In genomic region chr17:7306911-7307685, GRCh38 we compare ENCODE assay signal across 8 cellular contexts. TPM values are rescaled to one million over a fixed set of nuclear protein-coding genes. Genes with fewer than 3 reads are reported as not detected.
DNase-seq lines count a peak whose midpoint lies in the region; ATAC-seq and TF ChIP-seq lines count a peak whose summit lies in the region.

TSS of gene EIF5A (plus strand) at chr17:7307628. CDS start at chr17:7309636, 2,008 bp downstream.

- peak within 1 kb of the TSS; percentile 97 for H3K27ac Mint-ChIP-seq in T-helper 17 cell
- H3K27ac Mint-ChIP-seq in progenitor cell of endocrine pancreas: peak within 1 kb of the TSS; percentile 99

- H3K27me3 Mint-ChIP-seq in T-helper 17 cell (no peaks in the 10 kb centered on the region), progenitor cell of endocrine pancreas (no peaks in the 10 kb centered on the region)

- ATAC-seq in HG02884 (IDR thresholded peaks at IDR 0.05; ENCODE audit: unreplicated experiment): peak; percentile 61
- ATAC-seq in T-helper 17 cell: peak; percentile 77
- ATAC-seq in left cardiac atrium: peak; percentile 92 to 93

- intact Hi-C loops in left cardiac atrium (cut with DNase I): no loop called here

- H3K4me3 Mint-ChIP-seq in T-helper 17 cell: peak within 1 kb of the TSS; percentile 96
- peak within 1 kb of the TSS; percentile 93 for H3K4me3 Mint-ChIP-seq in progenitor cell of endocrine pancreas (ENCODE audit: low read depth)

- DNase-seq in GM13977 (ENCODE audit: low spot score): peak; percentile 99
- DNase-seq in NCI-H1694 treated with DMSO at 0.1 percent for 48 hours (lab: John Stamatoyannopoulos, UW): peak; percentile 99
- peak; percentile 98 to 100 (median 100) for DNase-seq in T-helper 17 cell
- peak; percentile 69 to 100 (median 99) for DNase-seq in amygdala (lab: John Stamatoyannopoulos, UW)
- DNase-seq in left cardiac atrium: peak; percentile 100
- peak; percentile 99 for DNase-seq in progenitor cell of endocrine pancreas (ENCODE audit: low spot score, unreplicated experiment)
- peak; percentile 100 for DNase-seq in ureter (ENCODE audit: low spot score)

- no peaks in the 10 kb centered on the region for H3K9me3 ChIP-seq in T-helper 17 cell (ENCODE audit: control insufficient read depth, low read length, poor library complexity, severe bottlenecking)

- H3K4me1 Mint-ChIP-seq in T-helper 17 cell: peaks cover 33% of the 10 kb centered on the region
- peaks cover 19% of the 10 kb centered on the region for H3K4me1 Mint-ChIP-seq in progenitor cell of endocrine pancreas (ENCODE audit: low read depth)

- TF ChIP-seq CTCF in GM13977 (IDR thresholded peaks at IDR 0.05; ENCODE audit: extremely low read depth, insufficient read depth, missing control alignments) (no peak), progenitor cell of endocrine pancreas (IDR thresholded peaks at IDR 0.05; ENCODE audit: unreplicated experiment) (no peak)

- H3K36me3 Mint-ChIP-seq in T-helper 17 cell (ENCODE audit: low read depth) (peaks cover 19% of the 10 kb centered on the region), progenitor cell of endocrine pancreas (ENCODE audit: insufficient read depth) (peaks cover 17% of the 10 kb centered on the region)

- H3K9me3 Mint-ChIP-seq in progenitor cell of endocrine pancreas (ENCODE audit: low read depth): no peaks in the 10 kb centered on the region

- in situ Hi-C loops in GM13977 (cut with MboI; ENCODE audit: low pct_unique_long_range_greater_than_20kb, low sequenced_read_pairs, unreplicated experiment): no loop called here

RNA-seq across cellular contexts. Expression of gene EIF5A, which starts in this region (rescaled TPM):
- total RNA-seq in T-helper 17 cell (100 to 1,000 TPM; 496 to 601 TPM), left cardiac atrium (100 to 1,000 TPM; 274 to 374 TPM), progenitor cell of endocrine pancreas (323 and 338 TPM in 2 replicates), ureter (425 TPM)

Comparison
In these comparisons a context has a peak if more than half of its experiments do, and no peak if none do; other contexts are left out.
1. Peak in every context shown above with its lines: DNase-seq and ATAC-seq.